ENCODE assay signal across 8 cellular contexts in the genomic region with DNA sequence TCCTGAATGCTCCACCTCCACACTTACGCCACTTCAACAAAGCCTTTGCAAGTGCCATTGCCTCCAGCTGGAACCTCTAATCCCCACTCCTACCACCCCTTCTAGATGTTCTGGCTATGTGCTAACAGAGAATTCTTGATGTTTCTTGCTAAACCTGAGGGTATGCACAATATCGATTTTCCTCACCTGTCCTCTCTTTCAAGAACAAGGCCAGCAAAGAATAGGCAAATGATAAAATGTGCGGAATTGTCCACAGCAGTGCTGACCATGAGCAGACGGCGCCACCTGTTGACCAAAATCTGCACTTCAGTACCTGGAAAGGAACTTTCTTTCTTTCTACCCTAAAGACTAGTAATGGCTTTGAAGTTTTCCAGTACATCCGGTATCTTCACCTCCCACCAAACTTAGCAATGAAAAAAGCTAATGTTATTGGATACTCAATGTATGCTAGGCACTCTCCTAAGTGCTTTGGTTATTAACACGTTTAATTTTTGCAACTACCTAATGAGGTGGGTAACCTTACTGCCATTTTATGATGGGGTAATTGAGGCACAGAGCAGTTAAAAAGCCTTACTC. TPM values are rescaled to one million over a fixed set of nuclear protein-coding genes. Genes with fewer than 3 reads are reported as not detected.
A peak's percentile ranks its signal among the peaks of the same experiment; 100 is the strongest.
DNase-seq lines count a peak whose midpoint lies in the region; ATAC-seq and TF ChIP-seq lines count a peak whose summit lies in the region.

No MANE protein-coding gene starts in this region.

- no peaks in the 10 kb centered on the region for H3K27me3 Mint-ChIP-seq in activated T-cell treated with anti-CD3 and anti-CD28 coated beads, Interleukin-2, amount 50 U/mL, for 24 hours

- peaks cover 59% of the 10 kb centered on the region for H3K36me3 Mint-ChIP-seq in activated T-cell treated with anti-CD3 and anti-CD28 coated beads, Interleukin-2, amount 50 U/mL, for 24 hours (ENCODE audit: low read depth)

- H3K4me3 ChIP-seq in BE2C (ENCODE audit: low read depth, low read length) (no peak overlapping the region), HAP-1 (no peak overlapping the region), fibroblast of pulmonary artery (replicated peaks; ENCODE audit: low read depth, low read length) (no peak overlapping the region), thymus (ENCODE audit: low read length) (no peak overlapping the region)

- no peak for ATAC-seq in GM21447 (IDR thresholded peaks at IDR 0.05; ENCODE audit: unreplicated experiment)

- H3K9me3 ChIP-seq in BE2C: no peaks in the 10 kb centered on the region
- no peaks in the 10 kb centered on the region for H3K9me3 ChIP-seq in HAP-1
- H3K9me3 ChIP-seq in thymus (ENCODE audit: control insufficient read depth): no peaks in the 10 kb centered on the region

- TF ChIP-seq CTCF in BE2C (IDR thresholded peaks at IDR 0.05; ENCODE audit: low read depth, low read length): peak; percentile 80
- TF ChIP-seq CTCF in fibroblast of pulmonary artery (IDR thresholded peaks at IDR 0.05; ENCODE audit: low read length, missing control alignments): peak; percentile 97

- DNase-seq in BE2C (peak; percentile 60), HAP-1 (ENCODE audit: low spot score in 2 of 2) (peak; percentile 36 to 87), OCI-M1 (lab: John Stamatoyannopoulos, UW) (peak; percentile 82), fibroblast of pulmonary artery (ENCODE audit: low read depth) (peak; percentile 75), occipital lobe (lab: John Stamatoyannopoulos, UW) (peak; percentile 10)
- peak; percentile 76 for DNase-seq in activated T-cell treated with anti-CD3 and anti-CD28 coated beads, Interleukin-2, amount 50 U/mL, for 24 hours

- H3K4me1 ChIP-seq in BE2C (no peaks in the 10 kb centered on the region), HAP-1 (peaks cover 10% of the 10 kb centered on the region), thymus (ENCODE audit: control insufficient read depth, insufficient read depth, low read length) (peaks cover 12% of the 10 kb centered on the region)

- peak overlapping the region; percentile 64 for H3K27ac ChIP-seq in thymus (ENCODE audit: low read depth)

- no peaks in the 10 kb centered on the region for H3K9me3 Mint-ChIP-seq in activated T-cell treated with anti-CD3 and anti-CD28 coated beads, Interleukin-2, amount 50 U/mL, for 24 hours

- H3K36me3 ChIP-seq in BE2C (no peaks in the 10 kb centered on the region), HAP-1 (replicated peaks) (peaks cover 22% of the 10 kb centered on the region), thymus (ENCODE audit: control insufficient read depth, insufficient read depth) (peaks cover 4% of the 10 kb centered on the region)

- H3K27me3 ChIP-seq in BE2C: no peaks in the 10 kb centered on the region
- no peaks in the 10 kb centered on the region for H3K27me3 ChIP-seq in HAP-1 (ENCODE audit: low read depth)
- H3K27me3 ChIP-seq in thymus (ENCODE audit: control insufficient read depth, insufficient read depth): no peaks in the 10 kb centered on the region

- H3K4me3 Mint-ChIP-seq in activated T-cell treated with anti-CD3 and anti-CD28 coated beads, Interleukin-2, amount 50 U/mL, for 24 hours: no peak overlapping the region

- H3K4me1 Mint-ChIP-seq in activated T-cell treated with anti-CD3 and anti-CD28 coated beads, Interleukin-2, amount 50 U/mL, for 24 hours (ENCODE audit: low read depth): peaks cover 38% of the 10 kb centered on the region

- WGBS in thymus: 31% methylated on average over 7 of the region's 7 CpGs

- in situ Hi-C loops in HAP-1 (cut with MboI; ENCODE audit: low sequenced_read_pairs): no loop called here

- H3K27ac Mint-ChIP-seq in activated T-cell treated with anti-CD3 and anti-CD28 coated beads, Interleukin-2, amount 50 U/mL, for 24 hours: peak overlapping the region; percentile 60

RNA-seq across cellular contexts. Expression of a gene that starts 3.4 kb away (rescaled TPM):
- 91.8 TPM for polyA plus RNA-seq in BE2C (2012; ENCODE audit: insufficient read depth, insufficient read length, low read depth)
- total RNA-seq in occipital lobe: 33.1 TPM
- polyA plus RNA-seq in thymus: 49.3 TPM

RNA-seq across cellular contexts. Expression of a gene that starts 10.3 kb away (rescaled TPM):
- not detected for polyA plus RNA-seq in BE2C (2012; ENCODE audit: insufficient read depth, insufficient read length, low read depth)
- total RNA-seq in occipital lobe: not detected
- polyA plus RNA-seq in thymus: 0.05 TPM

RNA-seq across cellular contexts. Expression of a gene that starts 11.6 kb away (rescaled TPM):
- 14.9 TPM for polyA plus RNA-seq in BE2C (2012; ENCODE audit: insufficient read depth, insufficient read length, low read depth)
- total RNA-seq in occipital lobe: 0.94 TPM
- polyA plus RNA-seq in thymus: 5.1 TPM

RNA-seq across cellular contexts. Expression of a gene that starts 40.3 kb away (rescaled TPM):
- polyA plus RNA-seq in BE2C (2012; ENCODE audit: insufficient read depth, insufficient read length, low read depth): 2.0 TPM
- 46.6 TPM for total RNA-seq in occipital lobe
- 98.7 TPM for polyA plus RNA-seq in thymus

Comparison
In these comparisons a context has a peak if more than half of its experiments do, and no peak if none do; other contexts are left out.
1. DNase-seq: peak in every context shown above with its lines; median percentile 82 in OCI-M1; 76 in activated T-cell treated with anti-CD3 and anti-CD28 coated beads, Interleukin-2, amount 50 U/mL, for 24 hours; 75 in fibroblast of pulmonary artery; 62 in HAP-1; 60 in BE2C; 10 in occipital lobe.